Comparison of ENCODE assay signal across 1 cellular context in the genomic region with DNA sequence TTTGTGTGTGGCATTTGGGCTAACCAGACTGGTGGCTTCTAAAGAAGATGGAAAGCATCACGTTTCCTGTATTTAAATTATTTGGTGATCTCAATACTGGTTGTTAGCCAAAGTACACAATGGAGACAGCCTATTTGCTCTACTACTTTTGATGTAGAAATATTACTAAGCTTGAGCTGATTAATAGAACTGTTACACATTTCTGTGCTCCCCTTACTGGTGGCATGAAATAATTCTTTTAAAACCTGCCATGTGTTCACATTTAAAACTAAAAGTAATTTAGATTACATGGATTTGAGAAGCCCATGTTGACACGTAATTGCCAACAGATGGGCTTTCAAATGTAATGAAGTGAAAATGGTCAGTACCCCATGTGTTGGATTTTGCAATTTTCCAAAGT.
TF ChIP-seq lines count a peak whose summit lies in the region.

No MANE protein-coding gene starts in this region.

TF ChIP-seq in K562, 482 proteins besides CTCF, POLR2A, EP300 and RAD21:
- no peak for TF ChIP-seq RBM34 (IDR thresholded peaks at IDR 0.05; ENCODE audit: borderline replicate concordance, insufficient read depth, low read length)
- TF ChIP-seq, protein P1, sequence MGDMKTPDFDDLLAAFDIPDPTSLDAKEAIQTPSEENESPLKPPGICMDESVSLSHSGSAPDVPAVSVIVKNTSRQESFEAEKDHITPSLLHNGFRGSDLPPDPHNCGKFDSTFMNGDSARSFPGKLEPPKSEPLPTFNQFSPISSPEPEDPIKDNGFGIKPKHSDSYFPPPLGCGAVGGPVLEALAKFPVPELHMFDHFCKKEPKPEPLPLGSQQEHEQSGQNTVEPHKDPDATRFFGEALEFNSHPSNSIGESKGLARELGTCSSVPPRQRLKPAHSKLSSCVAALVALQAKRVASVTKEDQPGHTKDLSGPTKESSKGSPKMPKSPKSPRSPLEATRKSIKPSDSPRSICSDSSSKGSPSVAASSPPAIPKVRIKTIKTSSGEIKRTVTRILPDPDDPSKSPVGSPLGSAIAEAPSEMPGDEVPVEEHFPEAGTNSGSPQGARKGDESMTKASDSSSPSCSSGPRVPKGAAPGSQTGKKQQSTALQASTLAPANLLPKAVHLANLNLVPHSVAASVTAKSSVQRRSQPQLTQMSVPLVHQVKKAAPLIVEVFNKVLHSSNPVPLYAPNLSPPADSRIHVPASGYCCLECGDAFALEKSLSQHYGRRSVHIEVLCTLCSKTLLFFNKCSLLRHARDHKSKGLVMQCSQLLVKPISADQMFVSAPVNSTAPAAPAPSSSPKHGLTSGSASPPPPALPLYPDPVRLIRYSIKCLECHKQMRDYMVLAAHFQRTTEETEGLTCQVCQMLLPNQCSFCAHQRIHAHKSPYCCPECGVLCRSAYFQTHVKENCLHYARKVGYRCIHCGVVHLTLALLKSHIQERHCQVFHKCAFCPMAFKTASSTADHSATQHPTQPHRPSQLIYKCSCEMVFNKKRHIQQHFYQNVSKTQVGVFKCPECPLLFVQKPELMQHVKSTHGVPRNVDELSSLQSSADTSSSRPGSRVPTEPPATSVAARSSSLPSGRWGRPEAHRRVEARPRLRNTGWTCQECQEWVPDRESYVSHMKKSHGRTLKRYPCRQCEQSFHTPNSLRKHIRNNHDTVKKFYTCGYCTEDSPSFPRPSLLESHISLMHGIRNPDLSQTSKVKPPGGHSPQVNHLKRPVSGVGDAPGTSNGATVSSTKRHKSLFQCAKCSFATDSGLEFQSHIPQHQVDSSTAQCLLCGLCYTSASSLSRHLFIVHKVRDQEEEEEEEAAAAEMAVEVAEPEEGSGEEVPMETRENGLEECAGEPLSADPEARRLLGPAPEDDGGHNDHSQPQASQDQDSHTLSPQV (IDR thresholded peaks at IDR 0.05) = 0 out of 2 replicates have a peak, but pooled peaks have one; percentile 30
- no peak for TF ChIP-seq CXXC5 (CRISPR knock-in tag; IDR thresholded peaks at IDR 0.05)
- no peak for TF ChIP-seq MAFK (IDR thresholded peaks at IDR 0.05; ENCODE audit: low read length)
- TF ChIP-seq, protein P2, sequence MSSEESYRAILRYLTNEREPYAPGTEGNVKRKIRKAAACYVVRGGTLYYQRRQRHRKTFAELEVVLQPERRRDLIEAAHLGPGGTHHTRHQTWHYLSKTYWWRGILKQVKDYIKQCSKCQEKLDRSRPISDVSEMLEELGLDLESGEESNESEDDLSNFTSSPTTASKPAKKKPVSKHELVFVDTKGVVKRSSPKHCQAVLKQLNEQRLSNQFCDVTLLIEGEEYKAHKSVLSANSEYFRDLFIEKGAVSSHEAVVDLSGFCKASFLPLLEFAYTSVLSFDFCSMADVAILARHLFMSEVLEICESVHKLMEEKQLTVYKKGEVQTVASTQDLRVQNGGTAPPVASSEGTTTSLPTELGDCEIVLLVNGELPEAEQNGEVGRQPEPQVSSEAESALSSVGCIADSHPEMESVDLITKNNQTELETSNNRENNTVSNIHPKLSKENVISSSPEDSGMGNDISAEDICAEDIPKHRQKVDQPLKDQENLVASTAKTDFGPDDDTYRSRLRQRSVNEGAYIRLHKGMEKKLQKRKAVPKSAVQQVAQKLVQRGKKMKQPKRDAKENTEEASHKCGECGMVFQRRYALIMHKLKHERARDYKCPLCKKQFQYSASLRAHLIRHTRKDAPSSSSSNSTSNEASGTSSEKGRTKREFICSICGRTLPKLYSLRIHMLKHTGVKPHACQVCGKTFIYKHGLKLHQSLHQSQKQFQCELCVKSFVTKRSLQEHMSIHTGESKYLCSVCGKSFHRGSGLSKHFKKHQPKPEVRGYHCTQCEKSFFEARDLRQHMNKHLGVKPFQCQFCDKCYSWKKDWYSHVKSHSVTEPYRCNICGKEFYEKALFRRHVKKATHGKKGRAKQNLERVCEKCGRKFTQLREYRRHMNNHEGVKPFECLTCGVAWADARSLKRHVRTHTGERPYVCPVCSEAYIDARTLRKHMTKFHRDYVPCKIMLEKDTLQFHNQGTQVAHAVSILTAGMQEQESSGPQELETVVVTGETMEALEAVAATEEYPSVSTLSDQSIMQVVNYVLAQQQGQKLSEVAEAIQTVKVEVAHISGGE (CRISPR knock-in tag; IDR thresholded peaks at IDR 0.05) = 0 out of 6 replicates have a peak, but pooled peaks of 1 of the 3 experiments have one; percentile 1
